In genomic region chr20:38953630-38954340, GRCh38 we compare ENCODE assay signal across 16 cellular contexts. TPM values are rescaled to one million over a fixed set of nuclear protein-coding genes. Genes with fewer than 3 reads are reported as not detected.
DNase-seq lines count a peak whose midpoint lies in the region; ATAC-seq and TF ChIP-seq lines count a peak whose summit lies in the region.
"Had no signal": no experiment of that assay in that cellular context is flagged by ENCODE, and none has a peak within 500 bp of the region (broad histone marks: within the 10 kb centered on the region; RNA-seq: fewer than 3 reads in every experiment).

No MANE protein-coding gene starts in this region.

- H3K27me3 Mint-ChIP-seq in central memory CD8-positive, alpha-beta T cell: no peaks in the 10 kb centered on the region
- H3K27me3 Mint-ChIP-seq: CD4-positive, alpha-beta memory T cell had no signal

- H3K4me3 ChIP-seq in mucosa of descending colon: no peak overlapping the region
- H3K4me3 ChIP-seq: GM23248 had no signal

- no peaks in the 10 kb centered on the region for H3K4me1 ChIP-seq in mucosa of descending colon (ENCODE audit: low read depth)

- peak overlapping the region; percentile 42 for H3K27ac Mint-ChIP-seq in central memory CD8-positive, alpha-beta T cell (ENCODE audit: low read depth)
- H3K27ac Mint-ChIP-seq: CD4-positive, alpha-beta memory T cell had no signal

- TF ChIP-seq CTCF in mucosa of descending colon (IDR thresholded peaks at IDR 0.05): no peak

- H3K4me3 Mint-ChIP-seq in central memory CD8-positive, alpha-beta T cell: no peak overlapping the region
- H3K4me3 Mint-ChIP-seq: CD4-positive, alpha-beta memory T cell had no signal

- no peak for ATAC-seq in central memory CD8-positive, alpha-beta T cell (replicated peaks; ENCODE audit: extremely low read depth, poor library complexity, severe bottlenecking)
- ATAC-seq in left lobe of liver (peak; percentile 24), mucosa of descending colon (peak; percentile 62), GM18870 (IDR thresholded peaks at IDR 0.05; ENCODE audit: unreplicated experiment) (no peak), HG02759 (IDR thresholded peaks at IDR 0.05; ENCODE audit: unreplicated experiment) (no peak)

- H3K36me3 ChIP-seq in mucosa of descending colon (ENCODE audit: low read depth): no peaks in the 10 kb centered on the region

- H3K36me3 Mint-ChIP-seq in central memory CD8-positive, alpha-beta T cell (ENCODE audit: insufficient read depth): peaks cover 12% of the 10 kb centered on the region
- H3K36me3 Mint-ChIP-seq: CD4-positive, alpha-beta memory T cell had no signal

- DNase-seq in central memory CD8-positive, alpha-beta T cell (ENCODE audit: low spot score in 2 of 2): no peak
- DNase-seq in left lobe of liver (ENCODE audit: low spot score): no peak
- no peak for DNase-seq in mucosa of descending colon
- no peak for DNase-seq in DMS114 treated with DMSO at 0.1 percent for 48 hours (lab: John Stamatoyannopoulos, UW; ENCODE audit: unreplicated experiment)
- no peak for DNase-seq in NAMALWA (ENCODE audit: low spot score)
- DNase-seq: C1 segment of cervical spinal cord; Calu3; CD4-positive, alpha-beta memory T cell; COR-L47; DMS153; DND-41; GM23248; H7; HCEC 1CT had no signal

- no peaks in the 10 kb centered on the region for H3K9me3 Mint-ChIP-seq in central memory CD8-positive, alpha-beta T cell
- H3K9me3 Mint-ChIP-seq: CD4-positive, alpha-beta memory T cell had no signal

- intact Hi-C loops in mucosa of descending colon (cut with DNase I, micrococcal nuclease): no loop called here

- no peaks in the 10 kb centered on the region for H3K4me1 Mint-ChIP-seq in central memory CD8-positive, alpha-beta T cell
- H3K4me1 Mint-ChIP-seq: CD4-positive, alpha-beta memory T cell had no signal

- no peaks in the 10 kb centered on the region for H3K9me3 ChIP-seq in mucosa of descending colon

RNA-seq across cellular contexts. Expression of gene DHX35, which starts 8.4 kb away (rescaled TPM):
- total RNA-seq in left lobe of liver (6.2 TPM), mucosa of descending colon (10 to 100 TPM; 14.8 to 16.4 (median 16.3) TPM)

RNA-seq across cellular contexts. Expression of gene FAM83D, which starts 27.6 kb away (rescaled TPM):
- total RNA-seq in left lobe of liver (2.9 TPM), mucosa of descending colon (10 to 100 TPM in 2 of 3 donors, 1 to 10 TPM in 1; 3.4 to 13.9 (median 13.1) TPM)

Comparison
In these comparisons a context has a peak if more than half of its experiments do, and no peak if none do; other contexts are left out.
1. ATAC-seq: peak in left lobe of liver (single experiment) and mucosa of descending colon (single experiment); none in central memory CD8-positive, alpha-beta T cell (single experiment), GM18870 (single experiment) and HG02759 (single experiment).